28 cellular contexts compared by ENCODE assay signal in the genomic region with DNA sequence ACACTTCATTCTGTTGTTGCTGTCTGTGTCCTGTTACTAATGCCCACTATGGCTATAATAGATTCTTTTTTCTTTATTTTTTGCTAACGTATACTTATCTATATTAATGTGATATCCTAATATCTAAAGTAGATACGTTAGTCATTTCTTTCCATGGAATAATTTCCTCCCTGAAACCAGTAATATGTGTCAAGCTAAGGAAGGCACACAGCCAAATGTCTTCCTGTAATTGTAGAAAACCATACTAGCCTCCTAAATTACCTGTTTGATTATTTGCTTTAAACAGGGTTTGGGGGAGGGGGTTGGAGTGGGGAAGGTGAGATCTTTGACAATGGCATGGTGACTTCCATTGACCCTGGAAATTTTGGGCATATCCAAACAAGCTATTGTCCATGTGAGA. TPM values are rescaled to one million over a fixed set of nuclear protein-coding genes. Genes with fewer than 3 reads are reported as not detected.
"Had no signal": no experiment of that assay in that cellular context is flagged by ENCODE, and none has a peak within 500 bp of the region (broad histone marks: within the 10 kb centered on the region; RNA-seq: fewer than 3 reads in every experiment).

No MANE protein-coding gene starts in this region.

- DNase-seq: activated CD4-positive, alpha-beta memory T cell treated with anti-CD3 and anti-CD28 coated beads for 36 hours; activated CD4-positive, alpha-beta T cell treated with anti-CD3 and anti-CD28 coated beads for 36 hours; activated CD4-positive, alpha-beta T cell treated with anti-CD3 and anti-CD28 coated beads, Interleukin-2, amount 10 ng/mL, durations not matched to agents 24 days and 14 days; activated CD4-positive, CD25-positive, alpha-beta regulatory T cell; activated CD4-positive, CD25-positive, alpha-beta regulatory T cell treated with anti-CD3 and anti-CD28 coated beads, Interleukin-2, amount 50 U/mL, for 72 hours; activated CD8-positive, alpha-beta memory T cell treated with anti-CD3 and anti-CD28 coated beads, Interleukin-2, amount 50 U/mL, for 48 hours; activated gamma-delta T cell; activated naive CD4-positive, alpha-beta T cell; activated naive CD4-positive, alpha-beta T cell treated with anti-CD3 and anti-CD28 coated beads, Interleukin-2, amount 10 ng/mL, durations not matched to agents 7 days and 5 days; activated naive CD8-positive, alpha-beta T cell treated with anti-CD3 and anti-CD28 coated beads, Interleukin-2, amount 10 ng/mL, durations not matched to agents 7 days and 5 days; activated T-cell treated with anti-CD3 and anti-CD28 coated beads for 4 hours; activated T-cell treated with anti-CD3 and anti-CD28 coated beads, Interleukin-2, amount 50 U/mL, for 24 hours; activated T-cell treated with anti-CD3 and anti-CD28 coated beads, Interleukin-2, amount 50 U/mL, for 72 hours; central memory CD4-positive, alpha-beta T cell; cerebellar nuclear complex; colonic mucosa; effector CD4-positive, alpha-beta T cell; effector memory CD8-positive, alpha-beta T cell; esophagus squamous epithelium; foreskin melanocyte; heart right ventricle; T-helper 1 cell; T-helper 17 cell; T1000 had no signal

RNA-seq across cellular contexts. Expression of a gene that starts 56.8 kb away (rescaled TPM):
- total RNA-seq: activated CD4-positive, alpha-beta memory T cell treated with anti-CD3 and anti-CD28 coated beads for 36 hours; activated CD4-positive, alpha-beta T cell treated with anti-CD3 and anti-CD28 coated beads, Interleukin-2, amount 10 ng/mL, durations not matched to agents 24 days and 14 days; activated naive CD8-positive, alpha-beta T cell treated with anti-CD3 and anti-CD28 coated beads, Interleukin-2, amount 10 ng/mL, durations not matched to agents 7 days and 5 days; activated T-cell treated with anti-CD3 and anti-CD28 coated beads, Interleukin-2, amount 50 U/mL, for 72 hours; ascending aorta; breast epithelium; cardiac muscle cell; glomerular endothelial cell; heart right ventricle had no signal
